27 cellular contexts compared by ENCODE assay signal in genomic region chr17:71496552-71496951, GRCh38.
DNase-seq lines count a peak whose midpoint lies in the region; ATAC-seq and TF ChIP-seq lines count a peak whose summit lies in the region.
"Had no signal": no experiment of that assay in that cellular context is flagged by ENCODE, and none has a peak within 500 bp of the region (broad histone marks: within the 10 kb centered on the region; RNA-seq: fewer than 3 reads in every experiment).

No MANE protein-coding gene starts in this region.

- H3K4me2 ChIP-seq in KMS-11, result peak overlapping the region; percentile 38

- ATAC-seq in HG03521 (IDR thresholded peaks at IDR 0.05; ENCODE audit: unreplicated experiment), result no peak
- ATAC-seq in HG03432 (IDR thresholded peaks at IDR 0.05; ENCODE audit: unreplicated experiment), result no peak
- ATAC-seq: activated CD4-positive, alpha-beta T cell treated with anti-CD3 and anti-CD28 coated beads for 36 hours; stimulated activated effector memory CD8-positive, alpha-beta T cell treated with anti-CD3 and anti-CD28 coated beads, Interleukin-12 subunit alpha, Interleukin-12 subunit beta, amount 100 ng/mL, for 72 hours had no signal

- H3K4me3 ChIP-seq in AG09309 (ENCODE audit: control insufficient read depth, low read depth, low read length) (no peak overlapping the region), KMS-11 (IDR thresholded peaks at IDR 0.05; ENCODE audit: insufficient read depth, low read depth, low read length) (no peak overlapping the region), choroid plexus epithelial cell (ENCODE audit: low read depth, low read length) (no peak overlapping the region)
- H3K4me3 ChIP-seq: ascending aorta, spleen, suprapubic skin had no signal

- H2AFZ ChIP-seq in KMS-11 (ENCODE audit: low read depth), result no peak overlapping the region

- no peak overlapping the region for H3K27ac Mint-ChIP-seq in endothelial cell (ENCODE audit: unreplicated experiment)
- H3K27ac Mint-ChIP-seq: activated CD4-positive, alpha-beta T cell treated with anti-CD3 and anti-CD28 coated beads for 36 hours; activated T-cell treated with anti-CD3 and anti-CD28 coated beads, Interleukin-2, amount 50 U/mL, for 24 hours; CD4-positive, CD25-positive, alpha-beta regulatory T cell; naive B cell; stimulated activated effector memory CD8-positive, alpha-beta T cell treated with anti-CD3 and anti-CD28 coated beads, Interleukin-12 subunit alpha, Interleukin-12 subunit beta, amount 100 ng/mL, for 72 hours had no signal

- no peaks in the 10 kb centered on the region for H3K36me3 Mint-ChIP-seq in endothelial cell (ENCODE audit: low read depth, unreplicated experiment)
- H3K36me3 Mint-ChIP-seq: CD4-positive, CD25-positive, alpha-beta regulatory T cell; naive B cell; stimulated activated effector memory CD8-positive, alpha-beta T cell treated with anti-CD3 and anti-CD28 coated beads, Interleukin-12 subunit alpha, Interleukin-12 subunit beta, amount 100 ng/mL, for 72 hours had no signal

- H3K36me3 ChIP-seq in KMS-11 (ENCODE audit: insufficient read depth), result no peaks in the 10 kb centered on the region
- H3K36me3 ChIP-seq: ascending aorta, spleen, suprapubic skin had no signal

- no peaks in the 10 kb centered on the region for H3K79me2 ChIP-seq in KMS-11 (ENCODE audit: insufficient read depth, low read depth)

- H3K27ac ChIP-seq in KMS-11, result 0 out of 2 replicates have a peak overlapping the region, but pooled peaks have one; percentile 10
- H3K27ac ChIP-seq: ascending aorta, spleen, suprapubic skin had no signal

- peak; percentile 66 for DNase-seq in AG09309 (ENCODE audit: low read depth)
- peak; percentile 38 for DNase-seq in choroid plexus epithelial cell (ENCODE audit: low read depth)
- peak; percentile 73 for DNase-seq in non-pigmented ciliary epithelial cell (ENCODE audit: low read depth)
- no peak for DNase-seq in NCI-H526 treated with DMSO at 0.1 percent for 48 hours (lab: John Stamatoyannopoulos, UW)
- no peak for DNase-seq in endothelial cell (ENCODE audit: low spot score)
- DNase-seq: ACHN; activated CD4-positive, alpha-beta T cell treated with anti-CD3 and anti-CD28 coated beads for 36 hours; activated CD8-positive, alpha-beta memory T cell treated with anti-CD3 and anti-CD28 coated beads for 24 hours; activated T-cell treated with anti-CD3 and anti-CD28 coated beads, Interleukin-2, amount 50 U/mL, for 24 hours; CD4-positive, CD25-positive, alpha-beta regulatory T cell; KG1; mesendoderm; MV-4-11; naive B cell; NCI-H146; NCI-H526; nucleus accumbens; RPMI8226; spleen; stimulated activated CD4-positive, alpha-beta T cell treated with anti-CD3 and anti-CD28 coated beads, Interleukin-2, amount 100 ng/mL, for 48 hours; T-helper 1 cell had no signal

- H3K27me3 ChIP-seq in KMS-11 (ENCODE audit: insufficient read depth, low read depth), result no peaks in the 10 kb centered on the region
- H3K27me3 ChIP-seq: ascending aorta, spleen, suprapubic skin had no signal

- no peak overlapping the region for H3K4me3 Mint-ChIP-seq in endothelial cell (ENCODE audit: unreplicated experiment)
- H3K4me3 Mint-ChIP-seq: activated CD4-positive, alpha-beta T cell treated with anti-CD3 and anti-CD28 coated beads for 36 hours; activated T-cell treated with anti-CD3 and anti-CD28 coated beads, Interleukin-2, amount 50 U/mL, for 24 hours; CD4-positive, CD25-positive, alpha-beta regulatory T cell; naive B cell; stimulated activated effector memory CD8-positive, alpha-beta T cell treated with anti-CD3 and anti-CD28 coated beads, Interleukin-12 subunit alpha, Interleukin-12 subunit beta, amount 100 ng/mL, for 72 hours had no signal

- no peak overlapping the region for H3K9ac ChIP-seq in KMS-11

- TF ChIP-seq CTCF in AG09309 (IDR thresholded peaks at IDR 0.05; ENCODE audit: control insufficient read depth, insufficient read depth, low read depth, low read length, missing control alignments) (no peak), KMS-11 (conservative IDR thresholded peaks at IDR 0.05; ENCODE audit: low read depth, low read length) (no peak), choroid plexus epithelial cell (conservative IDR thresholded peaks at IDR 0.05; ENCODE audit: low read depth, low read length) (no peak), endothelial cell (IDR thresholded peaks at IDR 0.05; ENCODE audit: unreplicated experiment) (no peak)

- no peaks in the 10 kb centered on the region for H4K20me1 ChIP-seq in KMS-11 (ENCODE audit: insufficient read depth)

- H3K4me1 Mint-ChIP-seq in endothelial cell (ENCODE audit: unreplicated experiment), result no peaks in the 10 kb centered on the region
- H3K4me1 Mint-ChIP-seq: activated CD4-positive, alpha-beta T cell treated with anti-CD3 and anti-CD28 coated beads for 36 hours; CD4-positive, CD25-positive, alpha-beta regulatory T cell; naive B cell; stimulated activated effector memory CD8-positive, alpha-beta T cell treated with anti-CD3 and anti-CD28 coated beads, Interleukin-12 subunit alpha, Interleukin-12 subunit beta, amount 100 ng/mL, for 72 hours had no signal

- H3K27me3 Mint-ChIP-seq in endothelial cell (ENCODE audit: unreplicated experiment), result no peaks in the 10 kb centered on the region
- H3K27me3 Mint-ChIP-seq: activated CD4-positive, alpha-beta T cell treated with anti-CD3 and anti-CD28 coated beads for 36 hours; activated T-cell treated with anti-CD3 and anti-CD28 coated beads, Interleukin-2, amount 50 U/mL, for 24 hours; CD4-positive, CD25-positive, alpha-beta regulatory T cell; naive B cell had no signal

- H3K9me3 Mint-ChIP-seq in endothelial cell (ENCODE audit: unreplicated experiment), result no peaks in the 10 kb centered on the region

- peaks cover 36% of the 10 kb centered on the region for H3K4me1 ChIP-seq in KMS-11 (ENCODE audit: low read depth, poor library complexity, severe bottlenecking)
- H3K4me1 ChIP-seq: ascending aorta, spleen, suprapubic skin had no signal

Comparison
In these comparisons a context has a peak if more than half of its experiments do, and no peak if none do; other contexts are left out.
1. DNase-seq: peak in AG09309 (single experiment), choroid plexus epithelial cell (single experiment) and non-pigmented ciliary epithelial cell (single experiment); none in NCI-H526 treated with DMSO at 0.1 percent for 48 hours (single experiment) and endothelial cell (single experiment).